Comparison of ENCODE assay signal across 18 cellular contexts in the genomic region with DNA sequence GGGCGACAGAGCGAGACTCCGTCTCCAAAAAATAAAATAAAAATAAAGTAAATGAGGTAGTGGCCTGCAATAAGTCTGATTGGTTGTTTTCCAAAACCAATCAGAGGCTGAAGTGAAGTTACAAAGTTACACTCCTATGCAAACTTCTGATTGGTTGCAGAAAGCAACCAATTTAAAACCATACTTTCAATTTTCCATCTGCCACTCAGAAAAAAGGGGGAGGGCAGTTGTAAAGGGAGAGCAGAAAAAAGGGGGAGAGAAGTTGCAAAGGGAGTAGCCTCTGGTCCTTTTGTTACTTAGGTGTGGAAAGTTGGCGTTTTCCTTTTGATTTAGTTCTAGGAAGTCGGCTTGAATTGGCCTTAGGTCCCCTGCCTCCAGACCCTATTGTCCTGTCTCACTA. TPM values are rescaled to one million over a fixed set of nuclear protein-coding genes. Genes with fewer than 3 reads are reported as not detected.
A peak's percentile ranks its signal among the peaks of the same experiment; 100 is the strongest.
DNase-seq lines count a peak whose midpoint lies in the region; ATAC-seq and TF ChIP-seq lines count a peak whose summit lies in the region.
"Had no signal": no experiment of that assay in that cellular context is flagged by ENCODE, and none has a peak within 500 bp of the region (broad histone marks: within the 10 kb centered on the region; RNA-seq: fewer than 3 reads in every experiment).

No MANE protein-coding gene starts in this region.

- H3K9me3 Mint-ChIP-seq in activated T-cell treated with anti-CD3 and anti-CD28 coated beads, Interleukin-2, amount 50 U/mL, for 24 hours: peaks cover 7% of the 10 kb centered on the region
- H3K9me3 Mint-ChIP-seq in activated T-cell treated with anti-CD3 and anti-CD28 coated beads, Interleukin-2, amount 50 U/mL, for 4 hours: peaks cover 13% of the 10 kb centered on the region
- peaks cover 0 to 13% of the 10 kb centered on the region in 2 donors for H3K9me3 Mint-ChIP-seq in activated naive CD4-positive, alpha-beta T cell treated with anti-CD3 and anti-CD28 coated beads, Interleukin-2, amount 50 U/mL, for 72 hours

- TF ChIP-seq CTCF in RWPE2 (IDR thresholded peaks at IDR 0.05; ENCODE audit: poor library complexity, severe bottlenecking): no peak
- no peak for TF ChIP-seq CTCF in kidney epithelial cell (IDR thresholded peaks at IDR 0.05; ENCODE audit: insufficient read depth, low read length, poor library complexity, severe bottlenecking)

- ATAC-seq in activated T-cell treated with anti-CD3 and anti-CD28 coated beads, Interleukin-2, amount 50 U/mL, for 4 hours: no peak
- ATAC-seq in RWPE2 (ENCODE audit: low read depth): peak; percentile 78
- ATAC-seq in activated naive CD4-positive, alpha-beta T cell treated with anti-CD3 and anti-CD28 coated beads, Interleukin-2, amount 50 U/mL, for 72 hours: no peak
- ATAC-seq: A549; activated CD4-positive, CD25-positive, alpha-beta regulatory T cell treated with anti-CD3 and anti-CD28 coated beads, Interleukin-2, amount 50 U/mL, for 24 hours had no signal

- H3K4me1 ChIP-seq in RWPE2 (ENCODE audit: insufficient read depth, poor library complexity, severe bottlenecking) (peaks cover 3% of the 10 kb centered on the region), thymus (ENCODE audit: control insufficient read depth, insufficient read depth, low read length) (no peaks in the 10 kb centered on the region)
- H3K4me1 ChIP-seq: A549, upper lobe of left lung had no signal

- peak overlapping the region; percentile 23 for H3K4me3 Mint-ChIP-seq in activated T-cell treated with anti-CD3 and anti-CD28 coated beads, Interleukin-2, amount 50 U/mL, for 24 hours
- no peak overlapping the region for H3K4me3 Mint-ChIP-seq in activated T-cell treated with anti-CD3 and anti-CD28 coated beads, Interleukin-2, amount 50 U/mL, for 4 hours

- no peak for DNase-seq in activated T-cell treated with anti-CD3 and anti-CD28 coated beads, Interleukin-2, amount 50 U/mL, for 24 hours
- DNase-seq in activated T-cell treated with anti-CD3 and anti-CD28 coated beads, Interleukin-2, amount 50 U/mL, for 4 hours: no peak
- DNase-seq in RWPE2 (ENCODE audit: low spot score): no peak
- no peak for DNase-seq in kidney epithelial cell (ENCODE audit: low read depth)
- DNase-seq in NOMO-1 (lab: John Stamatoyannopoulos, UW; ENCODE audit: unreplicated experiment in 2 of 2): no peak
- no peak for DNase-seq in iPS-NIHi7 (ENCODE audit: extremely low spot score)
- no peak for DNase-seq in activated naive CD4-positive, alpha-beta T cell treated with anti-CD3 and anti-CD28 coated beads, Interleukin-2, amount 50 U/mL, for 72 hours (ENCODE audit: low spot score in 2 of 2)
- DNase-seq: activated effector memory CD4-positive, alpha-beta T cell treated with anti-CD3 and anti-CD28 coated beads, Interleukin-2, amount 50 U/mL, for 16 hours; caudate nucleus; naive B cell; NCI-H2029; NCI-H524; stimulated activated naive CD4-positive, alpha-beta T cell; T-helper 9 cell; upper lobe of left lung had no signal

- peak overlapping the region; percentile 33 for H3K27ac ChIP-seq in RWPE2 (ENCODE audit: poor library complexity, severe bottlenecking)
- no peak overlapping the region for H3K27ac ChIP-seq in thymus (ENCODE audit: low read depth)
- H3K27ac ChIP-seq: A549, upper lobe of left lung had no signal

- no peak overlapping the region for H3K27ac Mint-ChIP-seq in activated T-cell treated with anti-CD3 and anti-CD28 coated beads, Interleukin-2, amount 50 U/mL, for 24 hours
- no peak overlapping the region for H3K27ac Mint-ChIP-seq in activated naive CD4-positive, alpha-beta T cell treated with anti-CD3 and anti-CD28 coated beads, Interleukin-2, amount 50 U/mL, for 72 hours

- H3K36me3 Mint-ChIP-seq in activated T-cell treated with anti-CD3 and anti-CD28 coated beads, Interleukin-2, amount 50 U/mL, for 24 hours (ENCODE audit: low read depth): no peaks in the 10 kb centered on the region
- H3K36me3 Mint-ChIP-seq in activated T-cell treated with anti-CD3 and anti-CD28 coated beads, Interleukin-2, amount 50 U/mL, for 4 hours (ENCODE audit: insufficient read depth): no peaks in the 10 kb centered on the region
- H3K36me3 Mint-ChIP-seq in activated naive CD4-positive, alpha-beta T cell treated with anti-CD3 and anti-CD28 coated beads, Interleukin-2, amount 50 U/mL, for 72 hours: no peaks in the 10 kb centered on the region
- H3K36me3 Mint-ChIP-seq: naive B cell had no signal

- no peaks in the 10 kb centered on the region for H3K4me1 Mint-ChIP-seq in activated T-cell treated with anti-CD3 and anti-CD28 coated beads, Interleukin-2, amount 50 U/mL, for 24 hours (ENCODE audit: low read depth)
- H3K4me1 Mint-ChIP-seq in activated T-cell treated with anti-CD3 and anti-CD28 coated beads, Interleukin-2, amount 50 U/mL, for 4 hours (ENCODE audit: low read depth): no peaks in the 10 kb centered on the region
- H3K4me1 Mint-ChIP-seq: naive B cell had no signal

- H3K9me3 ChIP-seq in RWPE2 (ENCODE audit: severe bottlenecking) (peaks cover 7% of the 10 kb centered on the region), thymus (ENCODE audit: control insufficient read depth) (no peaks in the 10 kb centered on the region)

- H3K4me3 ChIP-seq in RWPE2 (ENCODE audit: severe bottlenecking) (peak overlapping the region; percentile 28), kidney epithelial cell (ENCODE audit: low read depth, low read length) (peak overlapping the region; percentile 23), thymus (ENCODE audit: low read length) (peak overlapping the region; percentile 7)
- H3K4me3 ChIP-seq: A549 had no signal

- H3K36me3 ChIP-seq in RWPE2 (ENCODE audit: low read depth) (no peaks in the 10 kb centered on the region), kidney epithelial cell (ENCODE audit: control insufficient read depth, insufficient read depth, low read length) (no peaks in the 10 kb centered on the region), thymus (ENCODE audit: control insufficient read depth, insufficient read depth) (no peaks in the 10 kb centered on the region)
- H3K36me3 ChIP-seq: upper lobe of left lung had no signal

- H3K27me3 Mint-ChIP-seq in activated T-cell treated with anti-CD3 and anti-CD28 coated beads, Interleukin-2, amount 50 U/mL, for 24 hours: peaks cover 4% of the 10 kb centered on the region
- H3K27me3 Mint-ChIP-seq in activated T-cell treated with anti-CD3 and anti-CD28 coated beads, Interleukin-2, amount 50 U/mL, for 4 hours (ENCODE audit: low read depth): peaks cover 3% of the 10 kb centered on the region
- H3K27me3 Mint-ChIP-seq: naive B cell had no signal

- 91% methylated on average over 5 of the region's 5 CpGs for WGBS in thymus

- H3K27me3 ChIP-seq in RWPE2 (ENCODE audit: insufficient read depth, poor library complexity, severe bottlenecking) (no peaks in the 10 kb centered on the region), kidney epithelial cell (ENCODE audit: control insufficient read depth, insufficient read depth, low read length) (no peaks in the 10 kb centered on the region), thymus (ENCODE audit: control insufficient read depth, insufficient read depth) (no peaks in the 10 kb centered on the region)
- H3K27me3 ChIP-seq: upper lobe of left lung had no signal

RNA-seq across cellular contexts. Expression of gene DNM1L, which starts 12.6 kb away (rescaled TPM):
- 10 to 100 TPM; 54.2 to 63.0 (median 55.1) TPM for total RNA-seq in activated T-cell treated with anti-CD3 and anti-CD28 coated beads, Interleukin-2, amount 50 U/mL, for 4 hours
- total RNA-seq in kidney epithelial cell: 60.0 and 70.8 TPM in 2 replicates
- 36.7 TPM for polyA plus RNA-seq in thymus
- total RNA-seq in activated naive CD4-positive, alpha-beta T cell treated with anti-CD3 and anti-CD28 coated beads, Interleukin-2, amount 50 U/mL, for 72 hours: 10 to 100 TPM; 52.2 to 71.1 TPM
